20 cellular contexts compared by ENCODE assay signal in genomic region chr12:106492893-106493292, GRCh38.
DNase-seq lines count a peak whose midpoint lies in the region; ATAC-seq, FAIRE-seq and TF ChIP-seq lines count a peak whose summit lies in the region.
"Had no signal": no experiment of that assay in that cellular context is flagged by ENCODE, and none has a peak within 500 bp of the region (broad histone marks: within the 10 kb centered on the region; RNA-seq: fewer than 3 reads in every experiment).

No MANE protein-coding gene starts in this region.

- H3K9me1 ChIP-seq in K562 (ENCODE audit: control insufficient read depth, insufficient read depth, low read length): no peaks in the 10 kb centered on the region

- H3K27ac ChIP-seq in K562 (ENCODE audit: extremely low read depth, low read depth, low read length) (no peak overlapping the region), spleen (no peak overlapping the region)
- H3K27ac ChIP-seq: BLaER1 treated with 17β-estradiol and CSF1 and Interleukin-3, amounts not matched to agents 10 nM and 100 nM; HL-60; KMS-11; SJSA1 had no signal

- POLR2A ChIA-PET in K562 (lab: Yijun Ruan, JAX): no interaction called here

- H3K4me3 ChIP-seq in K562: no peak overlapping the region
- no peak overlapping the region for H3K4me3 ChIP-seq in spleen
- H3K4me3 ChIP-seq: BLaER1 treated with 17β-estradiol and CSF1 and Interleukin-3, amounts not matched to agents 10 nM and 100 nM; GM23338; SJSA1 had no signal

- no peaks in the 10 kb centered on the region for H3K4me1 ChIP-seq in K562 (replicated peaks in 1 of 2; ENCODE audit: control insufficient read depth in 2 of 2, insufficient read depth in 2 of 2, low read length in 2 of 2)
- H3K4me1 ChIP-seq in spleen: no peaks in the 10 kb centered on the region
- H3K4me1 ChIP-seq: BLaER1 treated with 17β-estradiol and CSF1 and Interleukin-3, amounts not matched to agents 10 nM and 100 nM; SJSA1 had no signal

- no peaks in the 10 kb centered on the region for H3K79me2 ChIP-seq in K562 (ENCODE audit: control insufficient read depth, insufficient read depth, low read length)

- 96% methylated on average over 2 of the region's 2 CpGs for WGBS in K562 (ENCODE audit: insufficient coverage, low coverage, missing lambda C conversion rate)
- WGBS in spleen, 5 donors: 94 to 99% (median 98%) methylated on average over 2 of the region's 2 CpGs

- no peaks in the 10 kb centered on the region for H3K27me3 Mint-ChIP-seq in nephron progenitor cell (ENCODE audit: low read depth, poor library complexity)

- no peak for TF ChIP-seq RAD21 in K562 (CRISPR knock-in tag; conservative IDR thresholded peaks at IDR 0.05 in 1 of 2, IDR thresholded peaks at IDR 0.05 in 1 of 2)

- TF ChIP-seq POLR2A in K562 (conservative IDR thresholded peaks at IDR 0.05): no peak
- no peak for TF ChIP-seq POLR2A in spleen (IDR thresholded peaks at IDR 0.05)

- no peak for TF ChIP-seq CTCF in K562 (IDR thresholded peaks at IDR 0.05 in 2 of 3, conservative IDR thresholded peaks at IDR 0.05 in 1 of 3; ENCODE audit: insufficient read depth in 2 of 3, low read depth in 1 of 3, low read length in 3 of 3)
- TF ChIP-seq CTCF in nephron progenitor cell (IDR thresholded peaks at IDR 0.05): no peak
- no peak for TF ChIP-seq CTCF in spleen (IDR thresholded peaks at IDR 0.05 in 8 of 11, conservative IDR thresholded peaks at IDR 0.05 in 3 of 11)

- no TSS peak for BruUV-seq in K562 (replicated peaks; lab: Mats Ljungman, UMichigan)

- H3K27me3 ChIP-seq in K562 (ENCODE audit: control insufficient read depth in 2 of 2, insufficient read depth in 2 of 2, low read length in 2 of 2) (no peaks in the 10 kb centered on the region), spleen (replicated peaks in 1 of 7) (no peaks in the 10 kb centered on the region)
- H3K27me3 ChIP-seq: BLaER1 treated with 17β-estradiol and CSF1 and Interleukin-3, amounts not matched to agents 10 nM and 100 nM; SJSA1 had no signal

- peak overlapping the region; percentile 85 for H3K27ac Mint-ChIP-seq in nephron progenitor cell
- H3K27ac Mint-ChIP-seq: CD8-positive, alpha-beta T cell; GM23338 had no signal

- H4K20me1 ChIP-seq in K562 (replicated peaks; ENCODE audit: control insufficient read depth, insufficient read depth, low read length): no peaks in the 10 kb centered on the region
- H4K20me1 ChIP-seq: BLaER1 treated with 17β-estradiol and CSF1 and Interleukin-3, amounts not matched to agents 10 nM and 100 nM had no signal

- no peak overlapping the region for H2AFZ ChIP-seq in K562 (ENCODE audit: low read depth, low read length)
- H2AFZ ChIP-seq: GM23338 had no signal

- DNase-seq in NCI-H526 treated with DMSO at 0.1 percent for 48 hours (lab: John Stamatoyannopoulos, UW) (peak; percentile 62), K562 (ENCODE audit: extremely low read depth in 1 of 4, low spot score in 3 of 4) (no peak), nephron progenitor cell (no peak), left colon (no peak), spleen (no peak), superior temporal gyrus (ENCODE audit: extremely low spot score) (no peak), anterior cingulate cortex (lab: John Stamatoyannopoulos, UW) (no peak)
- DNase-seq: CD8-positive, alpha-beta T cell; HCEC 1CT; MV-4-11; NCI-H1105 treated with DMSO at 0.1 percent for 48 hours; NCI-H2171; NCI-H524; OCI-M1 had no signal

- H3K36me3 Mint-ChIP-seq in nephron progenitor cell (ENCODE audit: low read depth): peaks cover 17% of the 10 kb centered on the region

- TF ChIP-seq EP300 in K562 (IDR thresholded peaks at IDR 0.05; ENCODE audit: low read length): no peak

- no peak overlapping the region for H3K4me3 Mint-ChIP-seq in nephron progenitor cell
- H3K4me3 Mint-ChIP-seq: CD8-positive, alpha-beta T cell; GM23338 had no signal

- H3K36me3 ChIP-seq in K562 (ENCODE audit: control insufficient read depth, insufficient read depth, low read length): peaks cover 9% of the 10 kb centered on the region; the same call in 2 of the 3 replicates
- peaks cover 0 to 26% (median 10%) of the 10 kb centered on the region in 6 donors for H3K36me3 ChIP-seq in spleen

- H3K9me3 ChIP-seq in K562 (replicated peaks; ENCODE audit: control insufficient read depth, insufficient read depth, low read depth, low read length) (no peaks in the 10 kb centered on the region), spleen (no peaks in the 10 kb centered on the region)
- H3K9me3 ChIP-seq: BLaER1 treated with 17β-estradiol and CSF1 and Interleukin-3, amounts not matched to agents 10 nM and 100 nM; SJSA1 had no signal

- H3K9ac ChIP-seq in K562 (ENCODE audit: insufficient read depth in 1 of 2, low read depth in 2 of 2, low read length in 2 of 2): no peak overlapping the region
- H3K9ac ChIP-seq: BLaER1 treated with 17β-estradiol and CSF1 and Interleukin-3, amounts not matched to agents 10 nM and 100 nM; KMS-11 had no signal

- H3K9me3 Mint-ChIP-seq in nephron progenitor cell: no peaks in the 10 kb centered on the region
- H3K9me3 Mint-ChIP-seq: CD8-positive, alpha-beta T cell; GM23338 had no signal

- ATAC-seq in K562 (no peak), left colon (no peak)
- ATAC-seq: CD8-positive, alpha-beta T cell had no signal

- in situ Hi-C loops in K562 (cut with MboI): no loop called here

- CTCF ChIA-PET in K562 (lab: Yijun Ruan, JAX; ENCODE audit: low intra/inter-chr PET ratio): no interaction called here

- no peak for FAIRE-seq in K562 (lab: Jason Lieb, UNC)
- FAIRE-seq: GM12892 had no signal

- H3K4me1 Mint-ChIP-seq in nephron progenitor cell: peaks cover 76% of the 10 kb centered on the region

- no peak overlapping the region for H3K4me2 ChIP-seq in K562 (ENCODE audit: insufficient read depth, low read length)
- H3K4me2 ChIP-seq: BLaER1 treated with 17β-estradiol and CSF1 and Interleukin-3, amounts not matched to agents 10 nM and 100 nM; GM23338; KMS-11 had no signal

- intact Hi-C loops in K562 (cut with micrococcal nuclease): no loop called here
- intact Hi-C loops in left colon (cut with DNase I, micrococcal nuclease): no loop called here
- intact Hi-C loops in spleen (cut with DNase I; ENCODE audit: low total_unique reads): no loop called here

TF ChIP-seq in K562, 482 proteins besides CTCF, POLR2A, EP300 and RAD21:
- no peak for TF ChIP-seq HMGN3 (IDR thresholded peaks at IDR 0.05; ENCODE audit: borderline replicate concordance, extremely low read depth, insufficient read length, low read depth, low read length)
- no peak for TF ChIP-seq ZNF384 (IDR thresholded peaks at IDR 0.05; ENCODE audit: low read depth, low read length)
- no peak for TF ChIP-seq FOXO4 (CRISPR knock-in tag; IDR thresholded peaks at IDR 0.05)
- no peak for TF ChIP-seq PTBP1 (IDR thresholded peaks at IDR 0.05; ENCODE audit: low read depth, low read length)
- 0 out of 2 replicates have a peak, but pooled peaks have one; percentile 41 for TF ChIP-seq MAFG (tag; conservative IDR thresholded peaks at IDR 0.05)
- TF ChIP-seq MAFF (IDR thresholded peaks at IDR 0.05; ENCODE audit: low read length): peak; percentile 52
- TF ChIP-seq SREBF1 (IDR thresholded peaks at IDR 0.05; ENCODE audit: borderline replicate concordance, low read depth, low read length): no peak
- no peak for TF ChIP-seq SMAD1 (IDR thresholded peaks at IDR 0.05; ENCODE audit: low read depth, low read length, partially characterized antibody)
- TF ChIP-seq SMC3 (conservative IDR thresholded peaks at IDR 0.05; ENCODE audit: insufficient read depth, low read depth, low read length): no peak
- TF ChIP-seq C11orf30 (IDR thresholded peaks at IDR 0.05; ENCODE audit: low read depth): peak; percentile 44; the same call in 1 of the 2 replicates
- TF ChIP-seq BCL6 (CRISPR knock-in tag; IDR thresholded peaks at IDR 0.05): no peak
- peak; percentile 66 for TF ChIP-seq ZNF316 (IDR thresholded peaks at IDR 0.05)
- no peak for TF ChIP-seq ZNF699 (CRISPR knock-in tag; IDR thresholded peaks at IDR 0.05; ENCODE audit: insufficient replicate concordance)
- TF ChIP-seq MAFK (IDR thresholded peaks at IDR 0.05; ENCODE audit: low read length): peak; percentile 54
- TF ChIP-seq NFXL1 (CRISPR knock-in tag; IDR thresholded peaks at IDR 0.05): no peak
- TF ChIP-seq ZNF282 (CRISPR knock-in tag; IDR thresholded peaks at IDR 0.05): no peak
- TF ChIP-seq CBX3 (IDR thresholded peaks at IDR 0.05; ENCODE audit: borderline replicate concordance in 1 of 2, low read length in 2 of 2): no peak
- TF ChIP-seq SAP30 (IDR thresholded peaks at IDR 0.05; ENCODE audit: borderline replicate concordance, insufficient read depth, low read depth, low read length, poor library complexity, severe bottlenecking): no peak
